9 cellular contexts compared by ENCODE assay signal in genomic region chr20:45857836-45858250, GRCh38. TPM values are rescaled to one million over a fixed set of nuclear protein-coding genes. Genes with fewer than 3 reads are reported as not detected.
DNase-seq lines count a peak whose midpoint lies in the region; ATAC-seq and TF ChIP-seq lines count a peak whose summit lies in the region.
"Had no signal": no experiment of that assay in that cellular context is flagged by ENCODE, and none has a peak within 500 bp of the region (broad histone marks: within the 10 kb centered on the region; RNA-seq: fewer than 3 reads in every experiment).

No MANE protein-coding gene starts in this region.

- intact Hi-C loops in lower lobe of right lung (cut with DNase I) (no loop called here), transverse colon (cut with DNase I; ENCODE audit: low total_unique reads) (no loop called here)

- DNase-seq in NCI-H748 (lab: John Stamatoyannopoulos, UW; ENCODE audit: unreplicated experiment) (peak; percentile 42), NCI-H748 treated with DMSO at 0.1 percent for 48 hours (lab: John Stamatoyannopoulos, UW) (no peak), NB4 (ENCODE audit: low read depth) (no peak), brain microvascular endothelial cell (no peak), lower lobe of right lung (no peak), transverse colon (no peak), OCI-M2 (lab: John Stamatoyannopoulos, UW; ENCODE audit: unreplicated experiment) (no peak)

- WGBS in transverse colon (ENCODE audit: low coverage in 1 of 2), 2 donors = 8 to 50% methylated on average over 1 to 11 of the region's 14 CpGs

- peak overlapping the region; percentile 90 for H3K4me3 ChIP-seq in NB4 (ENCODE audit: low read depth, low read length)
- peak overlapping the region; percentile 90 for H3K4me3 ChIP-seq in brain microvascular endothelial cell (ENCODE audit: low read depth, low read length)
- H3K4me3 ChIP-seq in lower lobe of right lung = peak overlapping the region; percentile 86
- H3K4me3 ChIP-seq in transverse colon = peak overlapping the region; percentile 55 to 95 (median 82)

- H3K9me3 ChIP-seq in lower lobe of right lung (no peaks in the 10 kb centered on the region), transverse colon (no peaks in the 10 kb centered on the region)

- no peak for TF ChIP-seq EP300 in transverse colon (IDR thresholded peaks at IDR 0.05; ENCODE audit: low read depth)

- H3K27ac ChIP-seq in brain microvascular endothelial cell (no peak overlapping the region), lower lobe of right lung (peak overlapping the region; percentile 85), transverse colon (peak overlapping the region; percentile 84 to 92 (median 89))

- TF ChIP-seq CTCF in NB4 (IDR thresholded peaks at IDR 0.05; ENCODE audit: low read depth, low read length) (no peak), brain microvascular endothelial cell (IDR thresholded peaks at IDR 0.05; ENCODE audit: low read depth, low read length, missing control alignments) (no peak), lower lobe of right lung (IDR thresholded peaks at IDR 0.05) (no peak), transverse colon (IDR thresholded peaks at IDR 0.05) (no peak)

- no peak for TF ChIP-seq POLR2A in NB4 (IDR thresholded peaks at IDR 0.05; ENCODE audit: extremely low read depth, insufficient read length)
- TF ChIP-seq POLR2A in transverse colon (IDR thresholded peaks at IDR 0.05) = no peak

- H3K36me3 ChIP-seq in brain microvascular endothelial cell (replicated peaks) = no peaks in the 10 kb centered on the region
- peaks cover 11% of the 10 kb centered on the region for H3K36me3 ChIP-seq in lower lobe of right lung
- peaks cover 0 to 7% (median 0%) of the 10 kb centered on the region in 4 donors for H3K36me3 ChIP-seq in transverse colon

- H3K27me3 ChIP-seq in brain microvascular endothelial cell (replicated peaks) = no peaks in the 10 kb centered on the region
- no peaks in the 10 kb centered on the region for H3K27me3 ChIP-seq in lower lobe of right lung (ENCODE audit: low read depth)
- H3K27me3 ChIP-seq in transverse colon = no peaks in the 10 kb centered on the region

- ATAC-seq in GM21786 (IDR thresholded peaks at IDR 0.05; ENCODE audit: unreplicated experiment) (peak; percentile 22), lower lobe of right lung (peak; percentile 27 to 29)

- in situ Hi-C loops in brain microvascular endothelial cell (cut with HindIII; ENCODE audit: low pct_ligation_motif_present, low sequenced_read_pairs) (no loop called here), transverse colon (cut with MboI; ENCODE audit: low pct_ligation_motif_present in 1 of 4, low pct_unique_long_range_greater_than_20kb in 1 of 4, low sequenced_read_pairs in 3 of 4) (no loop called here)

- peaks cover 26% of the 10 kb centered on the region for H3K4me1 ChIP-seq in lower lobe of right lung
- H3K4me1 ChIP-seq in transverse colon = peaks cover 13 to 68% (median 36%) of the 10 kb centered on the region in 4 donors

RNA-seq across cellular contexts. Expression of gene ZSWIM3, which starts 0.4 kb away (rescaled TPM):
- 3.0 TPM for total RNA-seq in lower lobe of right lung
- 1 to 10 TPM; 2.2 to 8.3 (median 5.7) TPM for total RNA-seq in transverse colon

RNA-seq across cellular contexts. Expression of gene ACOT8, which starts 0.7 kb away (rescaled TPM):
- total RNA-seq in lower lobe of right lung = 25.6 TPM
- total RNA-seq in transverse colon = 100 to 1,000 TPM in 1 of 4 donors, 10 to 100 TPM in 3; 84.6 to 108 (median 99.7) TPM

RNA-seq across cellular contexts. Expression of gene ZSWIM1, which starts 23.2 kb away (rescaled TPM):
- 9.6 TPM for total RNA-seq in lower lobe of right lung
- total RNA-seq in transverse colon = 10 to 100 TPM; 11.0 to 82.6 (median 16.0) TPM

RNA-seq across cellular contexts. Expression of gene SNX21, which starts 24.2 kb away (rescaled TPM):
- total RNA-seq in lower lobe of right lung (24.1 TPM), transverse colon (100 to 1,000 TPM in 1 of 4 donors, 10 to 100 TPM in 3; 36.7 to 222 (median 63.0) TPM)

RNA-seq across cellular contexts. Expression of gene SPATA25, which starts 29.6 kb away (rescaled TPM):
- total RNA-seq in lower lobe of right lung = 1.1 TPM
- total RNA-seq in transverse colon = 100 to 1,000 TPM in 1 of 4 donors, 1 to 10 TPM in 3; 3.7 to 103 (median 6.0) TPM
- total RNA-seq: Daoy had no signal
